ENCODE assay signal across 8 cellular contexts in the genomic region with DNA sequence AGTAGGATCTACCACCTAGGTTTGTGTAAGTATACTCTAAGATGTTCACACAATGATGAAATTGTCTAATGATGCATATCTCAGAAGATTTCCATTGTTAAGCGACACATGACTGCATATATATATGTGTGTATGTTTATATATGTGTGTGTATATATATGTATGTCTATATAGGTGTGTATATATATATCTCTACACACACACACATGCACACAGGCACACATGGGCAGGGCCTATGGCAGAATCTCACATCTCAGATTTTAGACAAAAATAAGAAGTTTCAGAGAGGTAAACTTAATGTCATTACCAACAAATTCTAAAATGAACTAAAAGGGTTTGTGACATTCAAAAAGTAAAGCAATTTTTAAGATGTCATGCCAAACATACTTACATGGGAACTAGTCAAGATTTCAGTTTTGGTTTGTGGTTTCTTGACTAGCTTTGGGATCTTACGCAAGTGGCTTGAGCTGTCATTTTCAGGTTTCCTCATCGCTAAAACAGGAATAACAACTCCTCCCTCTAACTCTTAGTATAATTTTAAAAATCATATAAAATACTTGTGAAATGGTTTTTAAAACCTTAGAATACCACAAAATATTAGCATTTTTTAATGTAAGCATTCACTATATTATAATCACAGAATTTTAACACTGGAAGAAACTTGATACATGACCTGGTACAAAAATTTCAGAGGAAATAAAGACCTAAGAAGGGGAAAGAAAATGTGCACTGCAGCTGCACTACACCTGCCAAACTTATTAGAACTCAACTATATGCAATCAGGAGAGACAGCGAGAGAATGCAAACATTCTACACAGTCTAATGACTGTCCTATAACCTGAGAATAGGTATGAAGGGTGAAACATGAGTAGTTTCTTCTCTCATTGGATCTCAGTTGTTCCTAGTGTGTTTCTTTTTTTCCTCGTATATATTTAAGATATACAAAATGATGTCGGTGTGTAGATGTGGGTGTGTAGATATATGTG.
DNase-seq lines count a peak whose midpoint lies in the region; ATAC-seq and TF ChIP-seq lines count a peak whose summit lies in the region.

No MANE protein-coding gene starts in this region.

- no peak overlapping the region for H2AK5ac ChIP-seq in IMR-90 (ENCODE audit: low read depth, low read length)

- TF ChIP-seq POLR2A in IMR-90 (IDR thresholded peaks at IDR 0.05; ENCODE audit: low read depth, low read length) = no peak

- H3K4me1 ChIP-seq in IMR-90 (ENCODE audit: control insufficient read depth, insufficient read depth, low read length) = no peaks in the 10 kb centered on the region; the same call in 1 of the 2 replicates
- no peaks in the 10 kb centered on the region for H3K4me1 ChIP-seq in GM23338 (ENCODE audit: insufficient read depth)

- peaks cover 2% of the 10 kb centered on the region; the same call in 2 of the 3 replicates for H3K36me3 Mint-ChIP-seq in GM23338 (ENCODE audit: low read depth)

- H3K27me3 ChIP-seq in IMR-90 (ENCODE audit: control insufficient read depth, insufficient read depth, low read length) (no peaks in the 10 kb centered on the region), GM23338 (ENCODE audit: insufficient read depth) (no peaks in the 10 kb centered on the region)

- no peaks in the 10 kb centered on the region for H4K20me1 ChIP-seq in IMR-90 (ENCODE audit: insufficient read depth, low read length)
- H4K20me1 ChIP-seq in GM23338 (replicated peaks; ENCODE audit: insufficient read depth) = no peaks in the 10 kb centered on the region

- H3F3A ChIP-seq in GM23338 (replicated peaks; ENCODE audit: low read depth) = no peaks in the 10 kb centered on the region

- no peak overlapping the region for H3K14ac ChIP-seq in IMR-90 (replicated peaks; ENCODE audit: low read depth, low read length)

- H3K23ac ChIP-seq in IMR-90 (ENCODE audit: low read depth, low read length) = no peak overlapping the region

- DNase-seq in GM12865 (ENCODE audit: low read depth) = peak; percentile 66
- DNase-seq in IMR-90 = peak; percentile 66
- DNase-seq in fibroblast of mammary gland (ENCODE audit: low read depth) = peak; percentile 74
- no peak for DNase-seq in DMS153 (lab: John Stamatoyannopoulos, UW)
- no peak for DNase-seq in GM23338 (ENCODE audit: low spot score)
- DNase-seq in retina = no peak
- no peak for DNase-seq in NCI-H510A (lab: John Stamatoyannopoulos, UW)

- H3K27ac Mint-ChIP-seq in GM23338 = no peak overlapping the region

- intact Hi-C loops in IMR-90 (cut with micrococcal nuclease) = loop anchor here (10.0 kb wide), 3 partner anchors 313 to 883 kb away; partner anchors contain the start of gene SCN2A

- H2AK9ac ChIP-seq in IMR-90 (replicated peaks; ENCODE audit: low read depth, low read length, poor library complexity) = no peak overlapping the region

- POLR2A ChIA-PET in IMR-90 (lab: Charles Lee; ENCODE audit: unreplicated experiment) = no interaction called here

- ATAC-seq in GM21528 (IDR thresholded peaks at IDR 0.05; ENCODE audit: low FRiP score, unreplicated experiment) = peak; percentile 77
- ATAC-seq in IMR-90 (ENCODE audit: low read depth) = peak; percentile 18
- no peak for ATAC-seq in GM23338

- no peak overlapping the region for H3K4ac ChIP-seq in IMR-90 (ENCODE audit: low read depth, low read length)

- H3K9ac ChIP-seq in IMR-90 (ENCODE audit: low read depth, low read length) = no peak overlapping the region

- no peak overlapping the region for H3K56ac ChIP-seq in IMR-90 (ENCODE audit: extremely low read depth, insufficient read depth, low read length)

- H3K18ac ChIP-seq in IMR-90 (ENCODE audit: low read depth, low read length) = no peak overlapping the region

- H3K27me3 Mint-ChIP-seq in GM23338 (ENCODE audit: insufficient read depth, low read depth, poor library complexity) = no peaks in the 10 kb centered on the region

- H3K4me3 Mint-ChIP-seq in GM23338 = no peak overlapping the region

- no peak overlapping the region for H2BK5ac ChIP-seq in IMR-90 (ENCODE audit: low read depth, low read length, poor library complexity, severe bottlenecking)

- no peak overlapping the region for H3K4me3 ChIP-seq in GM12865 (ENCODE audit: low read depth, low read length)
- H3K4me3 ChIP-seq in IMR-90 (ENCODE audit: insufficient read depth, low read depth, low read length) = no peak overlapping the region
- H3K4me3 ChIP-seq in fibroblast of mammary gland (ENCODE audit: control insufficient read depth, low read depth, low read length) = no peak overlapping the region
- no peak overlapping the region for H3K4me3 ChIP-seq in GM23338

- no peaks in the 10 kb centered on the region for H3K9me2 ChIP-seq in GM23338 (ENCODE audit: insufficient read depth)

- no peaks in the 10 kb centered on the region for H3K79me2 ChIP-seq in GM23338 (replicated peaks; ENCODE audit: insufficient read depth)

- dilution Hi-C loops in IMR-90 (cut with HindIII; ENCODE audit: low sequenced_read_pairs, unreplicated experiment) = no loop called here

- CTCF ChIA-PET in IMR-90 (lab: Yijun Ruan, JAX) = no interaction called here

- H2AFZ ChIP-seq in IMR-90 (replicated peaks; ENCODE audit: low read length, poor library complexity) = no peak overlapping the region
- H2AFZ ChIP-seq in GM23338 = no peak overlapping the region

- H3K4me2 ChIP-seq in IMR-90 (ENCODE audit: low read depth, low read length) (no peak overlapping the region), GM23338 (no peak overlapping the region)

- no peaks in the 10 kb centered on the region for H3K9me1 ChIP-seq in IMR-90 (ENCODE audit: insufficient read depth, low read length)

- H4K8ac ChIP-seq in IMR-90 (ENCODE audit: low read depth in 2 of 2, low read length in 2 of 2) = no peak overlapping the region

- no CpG with 5 or more reads among the region's 6 CpGs for WGBS in IMR-90 (ENCODE audit: extremely low coverage in 2 of 2, insufficient read length in 1 of 2), 2 experiments

- no peak overlapping the region for H4K91ac ChIP-seq in IMR-90 (ENCODE audit: insufficient read depth, low read depth, low read length)

- H3K27ac ChIP-seq in IMR-90 (ENCODE audit: insufficient read depth, low read length) (no peak overlapping the region), GM23338 (ENCODE audit: low read depth) (no peak overlapping the region)

- H3K4me1 Mint-ChIP-seq in GM23338 = no peaks in the 10 kb centered on the region

- no TSS peak for BruUV-seq in IMR-90 (replicated peaks; lab: Mats Ljungman, UMichigan)

- H4K5ac ChIP-seq in IMR-90 (ENCODE audit: low read depth, low read length) = no peak overlapping the region

- H2BK15ac ChIP-seq in IMR-90 (ENCODE audit: low read depth, low read length) = no peak overlapping the region

- no peaks in the 10 kb centered on the region for H3K9me3 Mint-ChIP-seq in GM23338

- no peaks in the 10 kb centered on the region for H3K9me3 ChIP-seq in IMR-90 (ENCODE audit: control insufficient read depth, insufficient read depth, low read length)

- no peaks in the 10 kb centered on the region; the same call in 1 of the 2 replicates for H3K36me3 ChIP-seq in IMR-90 (ENCODE audit: control insufficient read depth, insufficient read depth, low read length)
- no peaks in the 10 kb centered on the region; the same call in 1 of the 2 replicates for H3K36me3 ChIP-seq in GM23338 (ENCODE audit: insufficient read depth)

- H2BK120ac ChIP-seq in IMR-90 (ENCODE audit: low read depth, low read length) = no peak overlapping the region

- TF ChIP-seq RAD21 in IMR-90 (IDR thresholded peaks at IDR 0.05; ENCODE audit: low read length) = no peak

- H3K79me1 ChIP-seq in IMR-90 (ENCODE audit: low read depth in 1 of 2, low read length in 2 of 2) = no peaks in the 10 kb centered on the region

- in situ Hi-C loops in IMR-90 (cut with MboI; ENCODE audit: low sequenced_read_pairs) = loop anchor here (5.0 kb wide), 1 partner anchor 476 kb away; no protein-coding TSS in a partner anchor

- TF ChIP-seq CTCF in GM12865 (IDR thresholded peaks at IDR 0.05; ENCODE audit: insufficient read depth, low read depth, low read length, missing control alignments) (no peak), IMR-90 (conservative IDR thresholded peaks at IDR 0.05; ENCODE audit: low read depth, low read length) (no peak), fibroblast of mammary gland (conservative IDR thresholded peaks at IDR 0.05; ENCODE audit: control insufficient read depth, insufficient read depth, low read depth, low read length) (no peak), GM23338 (conservative IDR thresholded peaks at IDR 0.05; ENCODE audit: low read depth in 2 of 2) (no peak)

- no peak overlapping the region for H2BK20ac ChIP-seq in IMR-90 (ENCODE audit: low read depth, low read length)

TF ChIP-seq in IMR-90, 13 proteins besides CTCF, POLR2A, EP300 and RAD21 (continues in another document):
- TF ChIP-seq FOS (IDR thresholded peaks at IDR 0.05; ENCODE audit: low read depth, low read length) = no peak
- no peak for TF ChIP-seq ELK1 (IDR thresholded peaks at IDR 0.05; ENCODE audit: borderline replicate concordance, low read depth, low read length)
- no peak for TF ChIP-seq MXI1 (IDR thresholded peaks at IDR 0.05; ENCODE audit: borderline replicate concordance, low read depth, low read length)
- peak; percentile 91 for TF ChIP-seq CEBPB (IDR thresholded peaks at IDR 0.05; ENCODE audit: low read depth, low read length)

TF ChIP-seq in GM23338, 12 proteins besides CTCF, POLR2A, EP300 and RAD21:
- TF ChIP-seq ZNF331 (CRISPR knock-in tag; IDR thresholded peaks at IDR 0.05; ENCODE audit: low read depth) (no peak), ZNF114 (CRISPR knock-in tag; IDR thresholded peaks at IDR 0.05) (no peak)

Comparison
In these comparisons a context has a peak if more than half of its experiments do, and no peak if none do; other contexts are left out.
1. DNase-seq: peak in GM12865 (single experiment), IMR-90 (single experiment) and fibroblast of mammary gland (single experiment); none in DMS153 (single experiment), GM23338 (single experiment), retina (single experiment) and NCI-H510A (single experiment).